ENCODE assay signal across 26 cellular contexts in the genomic region with DNA sequence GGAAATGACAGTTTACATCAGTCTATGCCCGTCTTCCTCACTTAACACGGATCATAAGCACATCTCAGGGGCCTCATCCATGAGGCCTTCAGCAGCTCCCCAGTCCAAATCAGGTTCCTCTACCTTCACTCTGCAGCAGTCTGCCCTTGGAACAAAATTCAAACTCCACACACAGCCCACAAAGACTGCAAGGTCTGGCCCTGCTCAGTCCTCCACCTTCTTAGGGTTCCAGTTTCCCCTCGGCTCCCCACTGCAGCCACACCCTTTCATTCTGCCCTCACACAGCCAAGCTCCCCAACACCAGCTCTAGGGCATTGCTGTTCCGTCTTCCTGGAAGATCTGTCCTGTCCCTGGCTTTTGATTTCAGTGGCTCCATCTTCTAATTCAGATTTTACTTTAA.
"Had no signal": no experiment of that assay in that cellular context is flagged by ENCODE, and none has a peak within 500 bp of the region (broad histone marks: within the 10 kb centered on the region; RNA-seq: fewer than 3 reads in every experiment).

No MANE protein-coding gene starts in this region.

- H3K4me1 ChIP-seq: esophagus muscularis mucosa, foreskin keratinocyte, gastroesophageal sphincter, heart right ventricle, left ventricle myocardium inferior had no signal

- H3K36me3 Mint-ChIP-seq: mesothelial cell of epicardium had no signal

- H3K27ac ChIP-seq: coronary artery, esophagus muscularis mucosa, foreskin keratinocyte, gastroesophageal sphincter, heart right ventricle, left ventricle myocardium inferior had no signal

- H3K9me3 Mint-ChIP-seq: memory B cell had no signal

- H3K27me3 ChIP-seq: dorsolateral prefrontal cortex, gastroesophageal sphincter had no signal

- H3K4me3 ChIP-seq: coronary artery, dorsolateral prefrontal cortex, esophagus muscularis mucosa, gastroesophageal sphincter, heart right ventricle, left ventricle myocardium inferior, lung, mucosa of descending colon had no signal

- DNase-seq: dermis blood vessel endothelial cell; effector CD4-positive, alpha-beta T cell; effector memory CD4-positive, alpha-beta T cell; foreskin keratinocyte; glutamatergic neuron; heart right ventricle; hippocampal formation; kidney glomerular epithelial cell; left colon; left ventricle myocardium inferior; mammary epithelial cell; mesendoderm; mucosa of descending colon had no signal

- H3K27ac Mint-ChIP-seq: memory B cell, mesothelial cell of epicardium had no signal

- H3K4me1 Mint-ChIP-seq: memory B cell, mesothelial cell of epicardium had no signal

- H3K36me3 ChIP-seq: esophagus muscularis mucosa, gastroesophageal sphincter, heart right ventricle, left ventricle myocardium inferior had no signal

- H3K4me3 Mint-ChIP-seq: memory B cell, mesothelial cell of epicardium had no signal

- FAIRE-seq: colon, endothelial cell of umbilical vein, frontal cortex, islet of Langerhans, keratinocyte had no signal

- H3K9me3 ChIP-seq: esophagus muscularis mucosa, left ventricle myocardium inferior, mucosa of descending colon had no signal

- ATAC-seq: foreskin keratinocyte, gastroesophageal sphincter, heart right ventricle, left colon, left lobe of liver, mucosa of descending colon had no signal
